In genomic region chr2:70834106-70834505, GRCh38 we compare ENCODE assay signal across 10 cellular contexts. TPM values are rescaled to one million over a fixed set of nuclear protein-coding genes. Genes with fewer than 3 reads are reported as not detected.
"Had no signal": no experiment of that assay in that cellular context is flagged by ENCODE, and none has a peak within 500 bp of the region (broad histone marks: within the 10 kb centered on the region; RNA-seq: fewer than 3 reads in every experiment).

No MANE protein-coding gene starts in this region.

- H3K4me3 ChIP-seq: GM23248, HAP-1, K562 had no signal

- DNase-seq: GM23248, GOT3, H7, IMR-90 had no signal

- ATAC-seq: HCT116, K562 had no signal

- H3K36me3 ChIP-seq: HAP-1 had no signal

- H3K9me3 ChIP-seq: HAP-1 had no signal

- H3K4me1 ChIP-seq: HAP-1 had no signal

- FAIRE-seq: HTR-8/SVneo, K562 had no signal

- H3K27ac ChIP-seq: GM23248 had no signal

RNA-seq across cellular contexts. Expression of gene CD207, which starts 1.5 kb away (rescaled TPM):
- total RNA-seq: GM23248, H4, H7, HT-29, IMR-90, K562 had no signal
- polyA plus RNA-seq: GM23248, IMR-90, K562 had no signal

RNA-seq across cellular contexts. Expression of gene CLEC4F, which starts 13.7 kb away (rescaled TPM):
- total RNA-seq: GM23248, H4, H7, HT-29, IMR-90, K562 had no signal
- polyA plus RNA-seq: GM23248, IMR-90, K562 had no signal

RNA-seq across cellular contexts. Expression of gene FIGLA, which starts 43.7 kb away (rescaled TPM):
- total RNA-seq: GM23248, H4, H7, HT-29, IMR-90, K562 had no signal
- polyA plus RNA-seq: GM23248, IMR-90, K562 had no signal
